Comparison of ENCODE assay signal across 9 cellular contexts in the genomic region with DNA sequence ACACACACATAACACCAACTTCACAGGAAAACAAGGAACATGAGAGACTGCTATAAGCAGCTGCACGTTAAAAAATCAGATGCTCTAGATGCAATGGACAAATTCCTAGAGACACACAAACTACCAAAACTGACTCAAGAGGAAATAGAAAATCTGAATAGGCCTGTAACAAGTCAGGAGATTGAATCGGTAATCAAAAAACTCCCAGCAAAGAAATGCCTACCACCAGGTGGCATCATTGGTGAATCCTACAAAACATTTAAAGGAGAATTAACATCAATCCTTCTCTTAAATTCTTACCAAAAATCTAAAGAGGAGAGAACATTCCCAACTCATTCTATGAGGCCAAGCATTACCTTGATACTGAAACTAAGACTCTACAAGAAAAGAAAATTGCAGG. TPM values are rescaled to one million over a fixed set of nuclear protein-coding genes. Genes with fewer than 3 reads are reported as not detected.
A peak's percentile ranks its signal among the peaks of the same experiment; 100 is the strongest.
DNase-seq lines count a peak whose midpoint lies in the region; ATAC-seq and TF ChIP-seq lines count a peak whose summit lies in the region.
"Had no signal": no experiment of that assay in that cellular context is flagged by ENCODE, and none has a peak within 500 bp of the region (broad histone marks: within the 10 kb centered on the region; RNA-seq: fewer than 3 reads in every experiment).

No MANE protein-coding gene starts in this region.

- peak; percentile 1 to 29 (median 15) for DNase-seq in NCI-H1417 (lab: John Stamatoyannopoulos, UW)
- no peak for DNase-seq in NCI-H1417 treated with DMSO at 0.1 percent for 48 hours (lab: John Stamatoyannopoulos, UW)
- DNase-seq in Jurkat, Clone E6-1 (ENCODE audit: low read depth, low spot score): peak; percentile 58
- DNase-seq in foreskin fibroblast: peak; percentile 38 to 76
- no peak for DNase-seq in tibial artery
- no peak for DNase-seq in cerebellum (ENCODE audit: low spot score)

- no peak overlapping the region for H2AFZ ChIP-seq in SU-DHL-6 (ENCODE audit: low read depth, low read length, severe bottlenecking)

- no peaks in the 10 kb centered on the region for H3K9me3 ChIP-seq in SU-DHL-6 (ENCODE audit: insufficient read depth, low read length)
- no peaks in the 10 kb centered on the region for H3K9me3 ChIP-seq in tibial artery
- H3K9me3 ChIP-seq: BLaER1 had no signal

- no peaks in the 10 kb centered on the region for H3K79me2 ChIP-seq in SU-DHL-6 (ENCODE audit: insufficient read depth, low read length)

- no peaks in the 10 kb centered on the region for H3K27me3 ChIP-seq in SU-DHL-6 (ENCODE audit: low read length)
- H3K27me3 ChIP-seq in tibial artery: no peaks in the 10 kb centered on the region
- H3K27me3 ChIP-seq: BLaER1 had no signal

- intact Hi-C loops in tibial artery (cut with DNase I; ENCODE audit: low total_unique reads): loop anchor here (2.0 kb wide), 1 partner anchor 284 kb away; a partner anchor contains a TSS

- no peaks in the 10 kb centered on the region for H3K36me3 ChIP-seq in SU-DHL-6 (ENCODE audit: low read length)
- no peaks in the 10 kb centered on the region for H3K36me3 ChIP-seq in tibial artery
- H3K36me3 ChIP-seq: BLaER1 had no signal

- H3K4me2 ChIP-seq in SU-DHL-6 (ENCODE audit: low read depth, low read length, poor library complexity, severe bottlenecking): no peak overlapping the region
- H3K4me2 ChIP-seq: BLaER1 had no signal

- TF ChIP-seq CTCF in SU-DHL-6 (IDR thresholded peaks at IDR 0.05; ENCODE audit: insufficient read depth, low read length, poor library complexity, severe bottlenecking): peak; percentile 49
- TF ChIP-seq CTCF in foreskin fibroblast (IDR thresholded peaks at IDR 0.05; ENCODE audit: low read depth, low read length): peak; percentile 48
- TF ChIP-seq CTCF in tibial artery (IDR thresholded peaks at IDR 0.05): peak; percentile 31 to 51

- no peaks in the 10 kb centered on the region for H3K9me2 ChIP-seq in SU-DHL-6 (replicated peaks; ENCODE audit: insufficient read depth, low read length)

- no peak for ATAC-seq in HG02623 (IDR thresholded peaks at IDR 0.05; ENCODE audit: unreplicated experiment)

- no peak overlapping the region for H3K27ac ChIP-seq in SU-DHL-6 (ENCODE audit: low read depth, low read length)
- H3K27ac ChIP-seq in tibial artery: no peak overlapping the region
- H3K27ac ChIP-seq: BLaER1 had no signal

- H3K9ac ChIP-seq in SU-DHL-6 (ENCODE audit: low read length): no peak overlapping the region
- H3K9ac ChIP-seq: BLaER1 had no signal

- H4K20me1 ChIP-seq in SU-DHL-6 (ENCODE audit: low read depth, low read length): no peaks in the 10 kb centered on the region
- H4K20me1 ChIP-seq: BLaER1 had no signal

- H3F3A ChIP-seq in SU-DHL-6 (ENCODE audit: insufficient read depth): no peaks in the 10 kb centered on the region

- H3K4me1 ChIP-seq in tibial artery: peaks cover 0 to 13% (median 4%) of the 10 kb centered on the region in 4 donors

- no peak overlapping the region for H3K4me3 ChIP-seq in Jurkat, Clone E6-1 (ENCODE audit: low read length)
- H3K4me3 ChIP-seq in SU-DHL-6 (ENCODE audit: insufficient read depth, low read length, poor library complexity, severe bottlenecking) (no peak overlapping the region), foreskin fibroblast (ENCODE audit: low read depth in 1 of 2, low read length in 2 of 2) (no peak overlapping the region), tibial artery (no peak overlapping the region)
- H3K4me3 ChIP-seq: BLaER1 had no signal

RNA-seq across cellular contexts. Expression of a gene that starts 54.9 kb away (rescaled TPM):
- 13.5 TPM for polyA plus RNA-seq in Jurkat, Clone E6-1 (2012; ENCODE audit: insufficient read depth, insufficient read length)
- 30.8 TPM for total RNA-seq in cerebellum

Comparison
In these comparisons a context has a peak if more than half of its experiments do, and no peak if none do; other contexts are left out.
1. DNase-seq: peak in NCI-H1417 (3 of 3), Jurkat, Clone E6-1 (single experiment) and foreskin fibroblast (2 of 2); none in NCI-H1417 treated with DMSO at 0.1 percent for 48 hours (single experiment), tibial artery (0 of 2) and cerebellum (single experiment).
2. Peak in every context shown above with its lines, with median percentiles within 50 percentile points of each other: CTCF ChIP-seq.